9 cellular contexts compared by ENCODE assay signal in genomic region chr11:13289081-13289480, GRCh38. TPM values are rescaled to one million over a fixed set of nuclear protein-coding genes. Genes with fewer than 3 reads are reported as not detected.
A peak's percentile ranks its signal among the peaks of the same experiment; 100 is the strongest.
DNase-seq lines count a peak whose midpoint lies in the region; ATAC-seq, FAIRE-seq and TF ChIP-seq lines count a peak whose summit lies in the region.
"Had no signal": no experiment of that assay in that cellular context is flagged by ENCODE, and none has a peak within 500 bp of the region (broad histone marks: within the 10 kb centered on the region; RNA-seq: fewer than 3 reads in every experiment).

No MANE protein-coding gene starts in this region.

- peak; percentile 52 for TF ChIP-seq CTCF in chondrocyte (IDR thresholded peaks at IDR 0.05)

- H3K27me3 Mint-ChIP-seq in chondrocyte (ENCODE audit: low read depth), result no peaks in the 10 kb centered on the region
- no peaks in the 10 kb centered on the region for H3K27me3 Mint-ChIP-seq in natural killer cell treated with Interleukin-12 subunit alpha and Interleukin-12 subunit beta and Interleukin-15 and Interleukin-18, amount 100 ng/mL, for 72 hours

- H3K9me3 Mint-ChIP-seq in chondrocyte (ENCODE audit: low read depth), result no peaks in the 10 kb centered on the region
- no peaks in the 10 kb centered on the region for H3K9me3 Mint-ChIP-seq in natural killer cell treated with Interleukin-12 subunit alpha and Interleukin-12 subunit beta and Interleukin-15 and Interleukin-18, amount 100 ng/mL, for 72 hours

- DNase-seq in ELR (ENCODE audit: low read depth) (peak; percentile 53), HTR-8/SVneo (ENCODE audit: insufficient read length, low spot score) (peak; percentile 8), chondrocyte (ENCODE audit: low spot score) (no peak), NCI-H1048 (lab: John Stamatoyannopoulos, UW) (no peak), activated gamma-delta T cell treated with Interleukin-2 at 50 U/mL for 16 hours (no peak)
- no peak for DNase-seq in natural killer cell treated with Interleukin-12 subunit alpha and Interleukin-12 subunit beta and Interleukin-15 and Interleukin-18, amount 100 ng/mL, for 72 hours (ENCODE audit: low spot score)
- DNase-seq: hippocampal formation, NCI-H2171 treated with DMSO at 0.1 percent for 48 hours had no signal

- no peak overlapping the region for H3K4me3 Mint-ChIP-seq in chondrocyte (ENCODE audit: unreplicated experiment)
- peak overlapping the region; percentile 82 for H3K4me3 Mint-ChIP-seq in natural killer cell treated with Interleukin-12 subunit alpha and Interleukin-12 subunit beta and Interleukin-15 and Interleukin-18, amount 100 ng/mL, for 72 hours

- no peak for ATAC-seq in natural killer cell treated with Interleukin-12 subunit alpha and Interleukin-12 subunit beta and Interleukin-15 and Interleukin-18, amount 100 ng/mL, for 72 hours
- no peak for ATAC-seq in HG02870 (IDR thresholded peaks at IDR 0.05; ENCODE audit: unreplicated experiment)

- no peak for FAIRE-seq in HTR-8/SVneo (lab: Jason Lieb, UNC)

- peaks cover 22% of the 10 kb centered on the region for H3K4me1 Mint-ChIP-seq in chondrocyte (ENCODE audit: low read depth)
- H3K4me1 Mint-ChIP-seq in natural killer cell treated with Interleukin-12 subunit alpha and Interleukin-12 subunit beta and Interleukin-15 and Interleukin-18, amount 100 ng/mL, for 72 hours (ENCODE audit: low read depth in 2 of 2), result peaks cover 71 to 84% of the 10 kb centered on the region in 2 donors

- H3K27ac Mint-ChIP-seq in chondrocyte (ENCODE audit: unreplicated experiment), result no peak overlapping the region
- H3K27ac Mint-ChIP-seq in natural killer cell treated with Interleukin-12 subunit alpha and Interleukin-12 subunit beta and Interleukin-15 and Interleukin-18, amount 100 ng/mL, for 72 hours, result peak overlapping the region; percentile 92 to 98

- H3K36me3 Mint-ChIP-seq in chondrocyte (ENCODE audit: low read depth), result no peaks in the 10 kb centered on the region
- peaks cover 4% of the 10 kb centered on the region for H3K36me3 Mint-ChIP-seq in natural killer cell treated with Interleukin-12 subunit alpha and Interleukin-12 subunit beta and Interleukin-15 and Interleukin-18, amount 100 ng/mL, for 72 hours

RNA-seq across cellular contexts. Expression of gene BMAL1, which starts 11.5 kb away (rescaled TPM):
- 13.0 to 26.3 TPM (median 14.8 TPM) in 3 replicates for total RNA-seq in chondrocyte
- 10 to 100 TPM; 61.4 to 82.1 TPM for total RNA-seq in natural killer cell treated with Interleukin-12 subunit alpha and Interleukin-12 subunit beta and Interleukin-15 and Interleukin-18, amount 100 ng/mL, for 72 hours

Comparison
In these comparisons a context has a peak if more than half of its experiments do, and no peak if none do; other contexts are left out.
1. DNase-seq: peak in ELR (single experiment) and HTR-8/SVneo (single experiment); none in chondrocyte (single experiment), natural killer cell treated with Interleukin-12 subunit alpha and Interleukin-12 subunit beta and Interleukin-15 and Interleukin-18, amount 100 ng/mL, for 72 hours (single experiment), NCI-H1048 (single experiment) and activated gamma-delta T cell treated with Interleukin-2 at 50 U/mL for 16 hours (single experiment).